1 cellular context compared by ENCODE assay signal in genomic region chr14:102509744-102510615, GRCh38.
TF ChIP-seq lines count a peak whose summit lies in the region.

A gene with protein sequence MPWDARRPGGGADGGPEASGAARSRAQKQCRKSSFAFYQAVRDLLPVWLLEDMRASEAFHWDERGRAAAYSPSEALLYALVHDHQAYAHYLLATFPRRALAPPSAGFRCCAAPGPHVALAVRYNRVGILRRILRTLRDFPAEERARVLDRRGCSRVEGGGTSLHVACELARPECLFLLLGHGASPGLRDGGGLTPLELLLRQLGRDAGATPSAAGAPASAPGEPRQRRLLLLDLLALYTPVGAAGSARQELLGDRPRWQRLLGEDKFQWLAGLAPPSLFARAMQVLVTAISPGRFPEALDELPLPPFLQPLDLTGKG (minus strand): TSS chr14:102509776. CDS start chr14:102507889, 1,887 bp downstream.

TF ChIP-seq in HepG2, 621 proteins besides CTCF, POLR2A, EP300 and RAD21 (continued from another document and continues in another):
- TF ChIP-seq, protein P1, sequence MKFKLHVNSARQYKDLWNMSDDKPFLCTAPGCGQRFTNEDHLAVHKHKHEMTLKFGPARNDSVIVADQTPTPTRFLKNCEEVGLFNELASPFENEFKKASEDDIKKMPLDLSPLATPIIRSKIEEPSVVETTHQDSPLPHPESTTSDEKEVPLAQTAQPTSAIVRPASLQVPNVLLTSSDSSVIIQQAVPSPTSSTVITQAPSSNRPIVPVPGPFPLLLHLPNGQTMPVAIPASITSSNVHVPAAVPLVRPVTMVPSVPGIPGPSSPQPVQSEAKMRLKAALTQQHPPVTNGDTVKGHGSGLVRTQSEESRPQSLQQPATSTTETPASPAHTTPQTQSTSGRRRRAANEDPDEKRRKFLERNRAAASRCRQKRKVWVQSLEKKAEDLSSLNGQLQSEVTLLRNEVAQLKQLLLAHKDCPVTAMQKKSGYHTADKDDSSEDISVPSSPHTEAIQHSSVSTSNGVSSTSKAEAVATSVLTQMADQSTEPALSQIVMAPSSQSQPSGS (CRISPR knock-in tag; IDR thresholded peaks at IDR 0.05) = peak; percentile 38; the same call in 1 of the 2 replicates
- peak; percentile 65; the same call in 1 of the 2 replicates for TF ChIP-seq RXRB (CRISPR knock-in tag; IDR thresholded peaks at IDR 0.05; ENCODE audit: borderline replicate concordance)
- peak; percentile 28 for TF ChIP-seq AGO2 (optimal IDR thresholded peaks at IDR 0.05; ENCODE audit: low read depth, low read length)
- TF ChIP-seq TEAD2 (CRISPR knock-in tag; IDR thresholded peaks at IDR 0.05) = no peak
- peak; percentile 66 for TF ChIP-seq SP4 (CRISPR knock-in tag; IDR thresholded peaks at IDR 0.05)
- peak; percentile 30; the same call in 1 of the 2 replicates for TF ChIP-seq MAZ (IDR thresholded peaks at IDR 0.05; ENCODE audit: borderline replicate concordance, low read depth, low read length)
- TF ChIP-seq MAZ (CRISPR knock-in tag; IDR thresholded peaks at IDR 0.05; ENCODE audit: low read depth) = peak; percentile 34; the same call in 1 of the 2 replicates
- no peak for TF ChIP-seq TOE1 (CRISPR knock-in tag; IDR thresholded peaks at IDR 0.05)
- TF ChIP-seq LBX2 (CRISPR knock-in tag; IDR thresholded peaks at IDR 0.05; ENCODE audit: borderline replicate concordance) = no peak
- TF ChIP-seq PHF8 (CRISPR knock-in tag; IDR thresholded peaks at IDR 0.05) = peak; percentile 63
- peak; percentile 83 for TF ChIP-seq CREB1 (IDR thresholded peaks at IDR 0.05)
- TF ChIP-seq CREB1 (CRISPR knock-in tag; IDR thresholded peaks at IDR 0.05) = peak; percentile 66; the same call in 1 of the 2 replicates
- no peak for TF ChIP-seq SOX13 (IDR thresholded peaks at IDR 0.05)
- no peak for TF ChIP-seq SOX13 (CRISPR knock-in tag; conservative IDR thresholded peaks at IDR 0.05 in 1 of 2, IDR thresholded peaks at IDR 0.05 in 1 of 2)
- TF ChIP-seq GABPA (IDR thresholded peaks at IDR 0.05; ENCODE audit: low read depth, low read length) = no peak
- TF ChIP-seq GABPA (CRISPR knock-in tag; IDR thresholded peaks at IDR 0.05; ENCODE audit: low read depth) = no peak
- TF ChIP-seq MLXIP (CRISPR knock-in tag; IDR thresholded peaks at IDR 0.05; ENCODE audit: borderline replicate concordance) = no peak
- no peak for TF ChIP-seq ZNF275 (CRISPR knock-in tag; IDR thresholded peaks at IDR 0.05; ENCODE audit: borderline replicate concordance)
- peak; percentile 42; the same call in 1 of the 2 replicates for TF ChIP-seq NR2F6 (IDR thresholded peaks at IDR 0.05)
- peak; percentile 48; the same call in 1 of the 2 replicates for TF ChIP-seq NR2F6 (CRISPR knock-in tag; IDR thresholded peaks at IDR 0.05)
- TF ChIP-seq KLF11 (CRISPR knock-in tag; IDR thresholded peaks at IDR 0.05) = no peak
- 0 out of 2 replicates have a peak, but pooled peaks have one; percentile 71 for TF ChIP-seq ZBTB42 (CRISPR knock-in tag; IDR thresholded peaks at IDR 0.05)
- TF ChIP-seq MAFG (CRISPR knock-in tag; IDR thresholded peaks at IDR 0.05) = no peak
- TF ChIP-seq MED1 (CRISPR knock-in tag; IDR thresholded peaks at IDR 0.05) = no peak
- TF ChIP-seq, protein P2, sequence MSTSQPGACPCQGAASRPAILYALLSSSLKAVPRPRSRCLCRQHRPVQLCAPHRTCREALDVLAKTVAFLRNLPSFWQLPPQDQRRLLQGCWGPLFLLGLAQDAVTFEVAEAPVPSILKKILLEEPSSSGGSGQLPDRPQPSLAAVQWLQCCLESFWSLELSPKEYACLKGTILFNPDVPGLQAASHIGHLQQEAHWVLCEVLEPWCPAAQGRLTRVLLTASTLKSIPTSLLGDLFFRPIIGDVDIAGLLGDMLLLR (CRISPR knock-in tag; IDR thresholded peaks at IDR 0.05) = no peak
- TF ChIP-seq MED13 (CRISPR knock-in tag; IDR thresholded peaks at IDR 0.05) = 0 out of 2 replicates have a peak, but pooled peaks have one; percentile 12
- TF ChIP-seq FUBP1 (CRISPR knock-in tag; IDR thresholded peaks at IDR 0.05; ENCODE audit: borderline replicate concordance) = no peak; the same call in 1 of the 2 replicates
- TF ChIP-seq EHMT2 (IDR thresholded peaks at IDR 0.05; ENCODE audit: borderline replicate concordance, low read depth, low read length) = no peak
- TF ChIP-seq, protein P3, sequence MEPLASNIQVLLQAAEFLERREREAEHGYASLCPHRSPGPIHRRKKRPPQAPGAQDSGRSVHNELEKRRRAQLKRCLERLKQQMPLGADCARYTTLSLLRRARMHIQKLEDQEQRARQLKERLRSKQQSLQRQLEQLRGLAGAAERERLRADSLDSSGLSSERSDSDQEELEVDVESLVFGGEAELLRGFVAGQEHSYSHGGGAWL (CRISPR knock-in tag; IDR thresholded peaks at IDR 0.05) = peak; percentile 79; the same call in 1 of the 2 replicates
- TF ChIP-seq ZNF556 (CRISPR knock-in tag; IDR thresholded peaks at IDR 0.05; ENCODE audit: borderline replicate concordance) = no peak
- TF ChIP-seq CBX5 (CRISPR knock-in tag; IDR thresholded peaks at IDR 0.05; ENCODE audit: borderline replicate concordance) = no peak
- peak; percentile 58 for TF ChIP-seq ZNF883 (CRISPR knock-in tag; IDR thresholded peaks at IDR 0.05; ENCODE audit: not compliant biosample characterization)
- TF ChIP-seq MBD4 (IDR thresholded peaks at IDR 0.05; ENCODE audit: borderline replicate concordance, low read length) = no peak
- TF ChIP-seq ZNF24 (IDR thresholded peaks at IDR 0.05) = no peak
- TF ChIP-seq RFXAP (CRISPR knock-in tag; IDR thresholded peaks at IDR 0.05; ENCODE audit: borderline replicate concordance) = 0 out of 2 replicates have a peak, but pooled peaks have one; percentile 57
- peak; percentile 95 for TF ChIP-seq TFAP4 (IDR thresholded peaks at IDR 0.05; ENCODE audit: borderline replicate concordance, low read depth)
- TF ChIP-seq ETV6 (CRISPR knock-in tag; conservative IDR thresholded peaks at IDR 0.05) = no peak
- TF ChIP-seq MTERF4 (CRISPR knock-in tag; IDR thresholded peaks at IDR 0.05) = 0 out of 2 replicates have a peak, but pooled peaks have one; percentile 71
- TF ChIP-seq ZNF550 (CRISPR knock-in tag; IDR thresholded peaks at IDR 0.05; ENCODE audit: borderline replicate concordance) = no peak
- TF ChIP-seq KLF12 (CRISPR knock-in tag; IDR thresholded peaks at IDR 0.05; ENCODE audit: borderline replicate concordance) = peak; percentile 38; the same call in 1 of the 2 replicates
- TF ChIP-seq RBFOX2 (IDR thresholded peaks at IDR 0.05; ENCODE audit: low read depth, low read length) = peak; percentile 64
- TF ChIP-seq NCOR1 (IDR thresholded peaks at IDR 0.05; ENCODE audit: borderline replicate concordance, low read length) = no peak
- TF ChIP-seq ZNF709 (CRISPR knock-in tag; IDR thresholded peaks at IDR 0.05) = peak; percentile 46; the same call in 1 of the 2 replicates
- peak; percentile 35; the same call in 1 of the 2 replicates for TF ChIP-seq RFX5 (IDR thresholded peaks at IDR 0.05; ENCODE audit: low read depth, low read length)
- TF ChIP-seq, protein P4, sequence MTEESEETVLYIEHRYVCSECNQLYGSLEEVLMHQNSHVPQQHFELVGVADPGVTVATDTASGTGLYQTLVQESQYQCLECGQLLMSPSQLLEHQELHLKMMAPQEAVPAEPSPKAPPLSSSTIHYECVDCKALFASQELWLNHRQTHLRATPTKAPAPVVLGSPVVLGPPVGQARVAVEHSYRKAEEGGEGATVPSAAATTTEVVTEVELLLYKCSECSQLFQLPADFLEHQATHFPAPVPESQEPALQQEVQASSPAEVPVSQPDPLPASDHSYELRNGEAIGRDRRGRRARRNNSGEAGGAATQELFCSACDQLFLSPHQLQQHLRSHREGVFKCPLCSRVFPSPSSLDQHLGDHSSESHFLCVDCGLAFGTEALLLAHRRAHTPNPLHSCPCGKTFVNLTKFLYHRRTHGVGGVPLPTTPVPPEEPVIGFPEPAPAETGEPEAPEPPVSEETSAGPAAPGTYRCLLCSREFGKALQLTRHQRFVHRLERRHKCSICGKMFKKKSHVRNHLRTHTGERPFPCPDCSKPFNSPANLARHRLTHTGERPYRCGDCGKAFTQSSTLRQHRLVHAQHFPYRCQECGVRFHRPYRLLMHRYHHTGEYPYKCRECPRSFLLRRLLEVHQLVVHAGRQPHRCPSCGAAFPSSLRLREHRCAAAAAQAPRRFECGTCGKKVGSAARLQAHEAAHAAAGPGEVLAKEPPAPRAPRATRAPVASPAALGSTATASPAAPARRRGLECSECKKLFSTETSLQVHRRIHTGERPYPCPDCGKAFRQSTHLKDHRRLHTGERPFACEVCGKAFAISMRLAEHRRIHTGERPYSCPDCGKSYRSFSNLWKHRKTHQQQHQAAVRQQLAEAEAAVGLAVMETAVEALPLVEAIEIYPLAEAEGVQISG (CRISPR knock-in tag; IDR thresholded peaks at IDR 0.05) = peak; percentile 27; the same call in 1 of the 2 replicates
- peak; percentile 70 for TF ChIP-seq SAP130 (CRISPR knock-in tag; IDR thresholded peaks at IDR 0.05; ENCODE audit: low read depth)
- peak; percentile 75; the same call in 1 of the 2 replicates for TF ChIP-seq ZNF563 (CRISPR knock-in tag; IDR thresholded peaks at IDR 0.05)
- TF ChIP-seq SALL1 (CRISPR knock-in tag; IDR thresholded peaks at IDR 0.05) = peak; percentile 43; the same call in 1 of the 2 replicates
- TF ChIP-seq SP2 (CRISPR knock-in tag; IDR thresholded peaks at IDR 0.05) = peak; percentile 41
- no peak for TF ChIP-seq FOXO1 (CRISPR knock-in tag; IDR thresholded peaks at IDR 0.05)
- no peak for TF ChIP-seq ZNF557 (CRISPR knock-in tag; IDR thresholded peaks at IDR 0.05)
- 0 out of 4 replicates have a peak, but pooled peaks of 1 of the 2 experiments have one; percentile 54 for TF ChIP-seq KLF16 (CRISPR knock-in tag; IDR thresholded peaks at IDR 0.05)
- TF ChIP-seq, protein P5, sequence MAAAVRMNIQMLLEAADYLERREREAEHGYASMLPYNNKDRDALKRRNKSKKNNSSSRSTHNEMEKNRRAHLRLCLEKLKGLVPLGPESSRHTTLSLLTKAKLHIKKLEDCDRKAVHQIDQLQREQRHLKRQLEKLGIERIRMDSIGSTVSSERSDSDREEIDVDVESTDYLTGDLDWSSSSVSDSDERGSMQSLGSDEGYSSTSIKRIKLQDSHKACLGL (CRISPR knock-in tag; IDR thresholded peaks at IDR 0.05) = peak; percentile 59
- 0 out of 2 replicates have a peak, but pooled peaks have one; percentile 32 for TF ChIP-seq ARNT2 (CRISPR knock-in tag; IDR thresholded peaks at IDR 0.05; ENCODE audit: low read depth)
- TF ChIP-seq ZNF891 (CRISPR knock-in tag; IDR thresholded peaks at IDR 0.05) = peak; percentile 82; the same call in 1 of the 2 replicates
- TF ChIP-seq ZNF44 (CRISPR knock-in tag; IDR thresholded peaks at IDR 0.05) = 0 out of 2 replicates have a peak, but pooled peaks have one; percentile 83
